ENCODE assay signal across 8 cellular contexts in genomic region chr3:148077318-148077923, GRCh38.
DNase-seq lines count a peak whose midpoint lies in the region; ATAC-seq and TF ChIP-seq lines count a peak whose summit lies in the region.

No MANE protein-coding gene starts in this region.

- H3K36me3 Mint-ChIP-seq in Calu3 (ENCODE audit: insufficient read depth, unreplicated experiment) (no peaks in the 10 kb centered on the region), GM23338 (ENCODE audit: low read depth) (no peaks in the 10 kb centered on the region)

- BruUV-seq in Calu3 (replicated peaks; lab: Mats Ljungman, UMichigan), result no TSS peak

- H3F3A ChIP-seq in GM23338 (replicated peaks; ENCODE audit: low read depth), result no peaks in the 10 kb centered on the region

- H3K27ac Mint-ChIP-seq in Calu3 (ENCODE audit: unreplicated experiment), result no peak overlapping the region
- H3K27ac Mint-ChIP-seq in GM23338, result peak overlapping the region; percentile 64; the same call in 1 of the 2 replicates

- DNase-seq in Calu3 (no peak), GM23338 (ENCODE audit: low spot score) (peak; percentile 69), Peyer's patch (no peak), germinal center (ENCODE audit: low spot score) (peak; percentile 1), ecto neural progenitor cell (ENCODE audit: low spot score) (no peak), 8988T (no peak), DMS153 (lab: John Stamatoyannopoulos, UW) (no peak)
- no peak for DNase-seq in activated CD4-positive, alpha-beta T cell treated with anti-CD3 and anti-CD28 coated beads, Interleukin-2, amount 50 U/mL, for 1 hour

- TF ChIP-seq CTCF in Calu3 (IDR thresholded peaks at IDR 0.05; ENCODE audit: unreplicated experiment), result peak; percentile 59
- peak in 1 of 2 experiments; percentile 70 for TF ChIP-seq CTCF in GM23338 (conservative IDR thresholded peaks at IDR 0.05; ENCODE audit: low read depth in 2 of 2)
- TF ChIP-seq CTCF in Peyer's patch (IDR thresholded peaks at IDR 0.05), result peak in 4 of 6 experiments; percentile 26 to 39 (median 31)

- H3K27ac ChIP-seq in GM23338 (ENCODE audit: low read depth) (no peak overlapping the region), Peyer's patch (no peak overlapping the region)

- H3K9me3 Mint-ChIP-seq in Calu3 (ENCODE audit: low read depth, unreplicated experiment), result no peaks in the 10 kb centered on the region
- H3K9me3 Mint-ChIP-seq in GM23338, result no peaks in the 10 kb centered on the region

- ATAC-seq in GM23338, result no peak

- H3K27me3 ChIP-seq in GM23338 (ENCODE audit: insufficient read depth) (no peaks in the 10 kb centered on the region), Peyer's patch (no peaks in the 10 kb centered on the region)

- H3K4me1 Mint-ChIP-seq in Calu3 (ENCODE audit: low read depth, unreplicated experiment), result no peaks in the 10 kb centered on the region
- peaks cover 4% of the 10 kb centered on the region; the same call in 1 of the 3 replicates for H3K4me1 Mint-ChIP-seq in GM23338

- no peak for TF ChIP-seq POLR2A in Peyer's patch (IDR thresholded peaks at IDR 0.05)

- no peaks in the 10 kb centered on the region for H3K79me2 ChIP-seq in GM23338 (replicated peaks; ENCODE audit: insufficient read depth)

- H3K4me3 Mint-ChIP-seq in Calu3 (ENCODE audit: low read depth, unreplicated experiment) (no peak overlapping the region), GM23338 (no peak overlapping the region)

- no peaks in the 10 kb centered on the region for H3K27me3 Mint-ChIP-seq in Calu3 (ENCODE audit: unreplicated experiment)
- no peaks in the 10 kb centered on the region for H3K27me3 Mint-ChIP-seq in GM23338 (ENCODE audit: insufficient read depth, low read depth, poor library complexity)

- CTCF ChIA-PET in Calu3 (lab: Charles Lee), result interaction anchor here (0.6 to 2.3 kb wide), 11 partner anchors 9 to 957 kb away, joined by 3 to 16 read pairs (median 5); no protein-coding TSS in a partner anchor

- no peaks in the 10 kb centered on the region for H4K20me1 ChIP-seq in GM23338 (replicated peaks; ENCODE audit: insufficient read depth)

- no peak overlapping the region for H2AFZ ChIP-seq in GM23338

- H3K4me1 ChIP-seq in GM23338 (ENCODE audit: insufficient read depth), result no peaks in the 10 kb centered on the region
- H3K4me1 ChIP-seq in Peyer's patch, result no peaks in the 10 kb centered on the region

- no peaks in the 10 kb centered on the region for H3K9me3 ChIP-seq in Peyer's patch

- no peak overlapping the region for H3K4me2 ChIP-seq in GM23338

- intact Hi-C loops in Calu3 (cut with micrococcal nuclease; ENCODE audit: unreplicated experiment), result loop anchor here (1.0 to 10.0 kb wide), 12 partner anchors 85 to 1435 kb away; no protein-coding TSS in a partner anchor

- no peaks in the 10 kb centered on the region for H3K9me2 ChIP-seq in GM23338 (ENCODE audit: insufficient read depth)

- no peak overlapping the region for H3K4me3 ChIP-seq in GM23338
- no peak overlapping the region for H3K4me3 ChIP-seq in Peyer's patch

- H3K36me3 ChIP-seq in GM23338 (ENCODE audit: insufficient read depth), result no peaks in the 10 kb centered on the region
- H3K36me3 ChIP-seq in Peyer's patch, result no peaks in the 10 kb centered on the region

TF ChIP-seq in GM23338, 12 proteins besides CTCF, POLR2A, EP300 and RAD21:
- TF ChIP-seq JUNB (IDR thresholded peaks at IDR 0.05; ENCODE audit: unreplicated experiment) (no peak), REST (IDR thresholded peaks at IDR 0.05; ENCODE audit: unreplicated experiment) (no peak), ETS1 (IDR thresholded peaks at IDR 0.05) (no peak), STAT1 (IDR thresholded peaks at IDR 0.05; ENCODE audit: unreplicated experiment) (no peak), NANOG (IDR thresholded peaks at IDR 0.05; ENCODE audit: borderline replicate concordance) (no peak), POLR2AphosphoS5 (IDR thresholded peaks at IDR 0.05; ENCODE audit: low read depth) (no peak), CREB1 (CRISPR knock-in tag; IDR thresholded peaks at IDR 0.05; ENCODE audit: low read depth) (no peak), ZNF114 (CRISPR knock-in tag; IDR thresholded peaks at IDR 0.05) (no peak)

Comparison
In these comparisons a context has a peak if more than half of its experiments do, and no peak if none do; other contexts are left out.
1. DNase-seq: peak in GM23338 (single experiment) and germinal center (single experiment); none in Calu3 (single experiment), Peyer's patch (0 of 3), activated CD4-positive, alpha-beta T cell treated with anti-CD3 and anti-CD28 coated beads, Interleukin-2, amount 50 U/mL, for 1 hour (single experiment), ecto neural progenitor cell (single experiment), 8988T (single experiment) and DMS153 (single experiment).